Comparison of ENCODE assay signal across 8 cellular contexts in genomic region chr2:218883491-218884490, GRCh38. TPM values are rescaled to one million over a fixed set of nuclear protein-coding genes. Genes with fewer than 3 reads are reported as not detected.
DNase-seq lines count a peak whose midpoint lies in the region; ATAC-seq and TF ChIP-seq lines count a peak whose summit lies in the region.

No MANE protein-coding gene starts in this region.

- H3K23ac ChIP-seq in H9 (ENCODE audit: insufficient read length, low read depth, low read length) (no peak overlapping the region), mesendoderm (ENCODE audit: low read length) (no peak overlapping the region)

- H3K4ac ChIP-seq in H9 (ENCODE audit: low read depth, low read length) (no peak overlapping the region), mesendoderm (ENCODE audit: low read depth, low read length) (no peak overlapping the region)

- H4K20me1 ChIP-seq in H9 (ENCODE audit: control insufficient read depth, insufficient read depth, insufficient read length), result peaks cover 2% of the 10 kb centered on the region
- no peaks in the 10 kb centered on the region for H4K20me1 ChIP-seq in mammary epithelial cell (ENCODE audit: insufficient read depth, low read length)

- H3K56ac ChIP-seq in H9 (ENCODE audit: insufficient read length, low read depth, low read length), result no peak overlapping the region
- H3K56ac ChIP-seq in mesendoderm (ENCODE audit: low read length), result no peak overlapping the region

- H3K27ac Mint-ChIP-seq in H9, result no peak overlapping the region

- TF ChIP-seq CTCF in BE2C (IDR thresholded peaks at IDR 0.05; ENCODE audit: low read depth, low read length) (no peak), H9 (conservative IDR thresholded peaks at IDR 0.05) (no peak), mammary epithelial cell (conservative IDR thresholded peaks at IDR 0.05 in 1 of 2, IDR thresholded peaks at IDR 0.05 in 1 of 2; ENCODE audit: extremely low read depth in 1 of 2, insufficient read depth in 1 of 2, low read depth in 1 of 2, low read length in 2 of 2) (no peak)

- H3K4me1 Mint-ChIP-seq in H9, result peaks cover 10 to 20% of the 10 kb centered on the region in 2 experiments

- H3K4me1 ChIP-seq in BE2C, result peaks cover 26% of the 10 kb centered on the region
- H3K4me1 ChIP-seq in H9 (ENCODE audit: insufficient read depth, low read length), result no peaks in the 10 kb centered on the region
- peaks cover 36% of the 10 kb centered on the region for H3K4me1 ChIP-seq in mammary epithelial cell (ENCODE audit: insufficient read depth, low read length)
- no peaks in the 10 kb centered on the region for H3K4me1 ChIP-seq in mesendoderm (ENCODE audit: control insufficient read depth, low read depth, low read length)

- peak overlapping the region; percentile 25 to 66 for H3K4me3 Mint-ChIP-seq in H9

- BruUV-seq in mammary epithelial cell (replicated peaks; lab: Mats Ljungman, UMichigan), result no TSS peak

- H3K27ac ChIP-seq in H9 (ENCODE audit: insufficient read length, low read depth, low read length), result no peak overlapping the region
- H3K27ac ChIP-seq in mammary epithelial cell (ENCODE audit: insufficient read depth, low read depth, low read length), result no peak overlapping the region
- no peak overlapping the region for H3K27ac ChIP-seq in mesendoderm (ENCODE audit: low read depth, low read length)

- H3K4me2 ChIP-seq in H9 (ENCODE audit: insufficient read depth, insufficient read length, low read length) (peak overlapping the region; percentile 16), mammary epithelial cell (ENCODE audit: insufficient read depth, low read depth, low read length) (peak overlapping the region; percentile 87), mesendoderm (ENCODE audit: low read length) (peak overlapping the region; percentile 22)

- H3K79me2 ChIP-seq in H9 (ENCODE audit: insufficient read depth, low read length), result no peaks in the 10 kb centered on the region
- H3K79me2 ChIP-seq in mammary epithelial cell (ENCODE audit: insufficient read depth, low read length), result no peaks in the 10 kb centered on the region
- H3K79me2 ChIP-seq in mesendoderm (ENCODE audit: control insufficient read depth, insufficient read depth, low read length), result no peaks in the 10 kb centered on the region

- H3K4me3 ChIP-seq in BE2C (ENCODE audit: low read depth, low read length) (peak overlapping the region; percentile 46), mammary epithelial cell (replicated peaks in 1 of 3; ENCODE audit: insufficient read depth in 1 of 3, low read depth in 2 of 3, low read length in 3 of 3) (peak overlapping the region; percentile 18 to 33 (median 31)), mesendoderm (ENCODE audit: low read length) (no peak overlapping the region)

- dilution Hi-C loops in mammary epithelial cell (cut with HindIII; ENCODE audit: low sequenced_read_pairs), result no loop called here

- no peak overlapping the region for H2BK120ac ChIP-seq in H9 (ENCODE audit: low read depth, low read length, poor library complexity, severe bottlenecking)
- no peak overlapping the region for H2BK120ac ChIP-seq in mesendoderm (ENCODE audit: low read depth, low read length)

- H3K27me3 Mint-ChIP-seq in H9 (ENCODE audit: low read depth), result peaks cover 94% of the 10 kb centered on the region

- no peaks in the 10 kb centered on the region for H3K27me3 ChIP-seq in BE2C
- H3K27me3 ChIP-seq in H9 (ENCODE audit: insufficient read depth, low read length), result peaks cover 83% of the 10 kb centered on the region
- H3K27me3 ChIP-seq in mammary epithelial cell (ENCODE audit: insufficient read depth, low read length), result no peaks in the 10 kb centered on the region
- peaks cover 74% of the 10 kb centered on the region for H3K27me3 ChIP-seq in mesendoderm (ENCODE audit: insufficient read depth, low read length, poor library complexity)

- peaks cover 2 to 5% of the 10 kb centered on the region in 2 experiments; a peak in 4 of 5 replicates for H3K9me3 Mint-ChIP-seq in H9

- no peak overlapping the region for H3K9ac ChIP-seq in H9 (ENCODE audit: extremely low read depth, insufficient read length, low read length)
- H3K9ac ChIP-seq in mammary epithelial cell (ENCODE audit: insufficient read depth, low read length), result no peak overlapping the region
- H3K9ac ChIP-seq in mesendoderm (ENCODE audit: low read length), result peak overlapping the region; percentile 5

- in situ Hi-C loops in mammary epithelial cell (cut with MboI; ENCODE audit: low sequenced_read_pairs in 2 of 2), result no loop called here

- H4K5ac ChIP-seq in H9 (ENCODE audit: insufficient read length, low read depth, low read length) (no peak overlapping the region), mesendoderm (ENCODE audit: low read length) (no peak overlapping the region)

- H2BK15ac ChIP-seq in H9 (ENCODE audit: low read depth, low read length), result no peak overlapping the region
- H2BK15ac ChIP-seq in mesendoderm (replicated peaks; ENCODE audit: low read depth), result no peak overlapping the region

- H4K91ac ChIP-seq in H9 (ENCODE audit: insufficient read length, low read depth, low read length), result no peak overlapping the region

- no peak overlapping the region for H2AFZ ChIP-seq in H9 (ENCODE audit: low read length)
- H2AFZ ChIP-seq in mammary epithelial cell (ENCODE audit: low read depth, low read length), result peak overlapping the region; percentile 83

- no peak for ATAC-seq in GM18907 (IDR thresholded peaks at IDR 0.05; ENCODE audit: unreplicated experiment)
- no peak for ATAC-seq in HG02973 (IDR thresholded peaks at IDR 0.05; ENCODE audit: unreplicated experiment)

- H3K36me3 Mint-ChIP-seq in H9 (ENCODE audit: insufficient read depth in 1 of 3, low read depth in 3 of 3), result no peaks in the 10 kb centered on the region; a peak in 1 of 7 replicates

- H3K14ac ChIP-seq in H9 (ENCODE audit: insufficient read depth, low read length), result peak overlapping the region; percentile 5; the same call in 1 of the 2 replicates

- H3K18ac ChIP-seq in H9 (ENCODE audit: insufficient read length, low read depth, low read length), result no peak overlapping the region
- no peak overlapping the region for H3K18ac ChIP-seq in mesendoderm (ENCODE audit: low read length)

- H4K8ac ChIP-seq in H9 (replicated peaks; ENCODE audit: insufficient read length, low read depth, low read length) (no peak overlapping the region), mesendoderm (ENCODE audit: low read depth, low read length) (no peak overlapping the region)

- no peak overlapping the region for H3T11ph ChIP-seq in H9 (ENCODE audit: low read length)

- H3K36me3 ChIP-seq in BE2C (no peaks in the 10 kb centered on the region), mammary epithelial cell (ENCODE audit: insufficient read depth, low read length) (no peaks in the 10 kb centered on the region), mesendoderm (ENCODE audit: control insufficient read depth, insufficient read depth, low read length) (no peaks in the 10 kb centered on the region)

- H2BK5ac ChIP-seq in H9 (ENCODE audit: insufficient read length, low read length), result no peak overlapping the region
- H2BK5ac ChIP-seq in mesendoderm (ENCODE audit: low read length), result no peak overlapping the region

- H2BK20ac ChIP-seq in H9 (ENCODE audit: low read depth, low read length, poor library complexity, severe bottlenecking), result no peak overlapping the region

- WGBS in H9 (ENCODE audit: extremely low coverage, insufficient read length, low lambda C conversion rate), result no CpG with 5 or more reads among the region's 89 CpGs
- 2% methylated on average over 18 of the region's 89 CpGs for WGBS in mammary epithelial cell (ENCODE audit: low coverage, missing lambda C conversion rate)
- no CpG with 5 or more reads among the region's 89 CpGs for WGBS in mesendoderm (ENCODE audit: extremely low coverage, insufficient coverage, low lambda C conversion rate)

- no peaks in the 10 kb centered on the region for H3K23me2 ChIP-seq in H9 (ENCODE audit: insufficient read length, low read depth, low read length, poor library complexity, severe bottlenecking)

- H2AK5ac ChIP-seq in H9 (ENCODE audit: insufficient read length, low read length) (no peak overlapping the region), mesendoderm (ENCODE audit: low read length) (no peak overlapping the region)

- CTCF ChIA-PET in mammary epithelial cell (lab: Charles Lee; ENCODE audit: low non-redundant PET), result interaction anchor here (1.2 kb wide), 1 partner anchor 9 kb away, joined by 6 read pairs; no protein-coding TSS in a partner anchor

- H3K9me3 ChIP-seq in BE2C (no peaks in the 10 kb centered on the region), H9 (ENCODE audit: control insufficient read depth, low read depth, low read length) (no peaks in the 10 kb centered on the region), mammary epithelial cell (replicated peaks; ENCODE audit: insufficient read depth, low read length) (no peaks in the 10 kb centered on the region)

- no peaks in the 10 kb centered on the region for H3K79me1 ChIP-seq in H9 (ENCODE audit: insufficient read depth, low read depth, low read length, poor library complexity, severe bottlenecking)
- H3K79me1 ChIP-seq in mesendoderm (ENCODE audit: low read length), result no peaks in the 10 kb centered on the region

- H2BK12ac ChIP-seq in H9 (ENCODE audit: insufficient read length, low read depth, low read length), result no peak overlapping the region

- DNase-seq in BE2C (peak; percentile 50), H9 (no peak), mammary epithelial cell (peak; percentile 52), mesendoderm (no peak), NCI-H510A treated with DMSO at 0.1 percent for 48 hours (lab: John Stamatoyannopoulos, UW) (no peak), iPS-NIHi7 (ENCODE audit: extremely low spot score) (no peak)

- intact Hi-C loops in mammary epithelial cell (cut with micrococcal nuclease), result loop anchor here (1.0 kb wide), 1 partner anchor 13 kb away; no protein-coding TSS in a partner anchor

RNA-seq across cellular contexts. Expression of gene WNT10A, which starts 3.1 kb away (rescaled TPM):
- 8.7 TPM for polyA plus RNA-seq in BE2C (2012; ENCODE audit: insufficient read depth, insufficient read length, low read depth)
- not detected in 2 replicates for total RNA-seq in H9 (2021)
- under 1 TPM; under 0.01 to 0.45 TPM for total RNA-seq in mammary epithelial cell
- polyA plus RNA-seq in mammary epithelial cell, result 0.85 TPM
- not detected for polyA minus RNA-seq in mammary epithelial cell
- not detected for polyA plus RNA-seq in mesendoderm (2013, experiment 1 of 2)
- polyA plus RNA-seq in mesendoderm (2013, experiment 2 of 2), result not detected

RNA-seq across cellular contexts. Expression of gene WNT6, which starts 24.2 kb away (rescaled TPM):
- polyA plus RNA-seq in BE2C (2012; ENCODE audit: insufficient read depth, insufficient read length, low read depth), result 103 TPM
- not detected in 2 replicates for total RNA-seq in H9 (2021)
- not detected for total RNA-seq in mammary epithelial cell
- polyA plus RNA-seq in mammary epithelial cell, result not detected
- not detected for polyA minus RNA-seq in mammary epithelial cell
- 0.03 TPM for polyA plus RNA-seq in mesendoderm (2013, experiment 1 of 2)
- polyA plus RNA-seq in mesendoderm (2013, experiment 2 of 2), result 0.03 TPM

RNA-seq across cellular contexts. Expression of gene PRKAG3, which starts 52.2 kb away (rescaled TPM):
- polyA plus RNA-seq in BE2C (2012; ENCODE audit: insufficient read depth, insufficient read length, low read depth), result not detected
- not detected in 2 replicates for total RNA-seq in H9 (2021)
- total RNA-seq in mammary epithelial cell, result not detected
- not detected for polyA plus RNA-seq in mammary epithelial cell
- polyA minus RNA-seq in mammary epithelial cell, result not detected
- polyA plus RNA-seq in mesendoderm (2013, experiment 1 of 2), result not detected
- polyA plus RNA-seq in mesendoderm (2013, experiment 2 of 2), result not detected

Comparison
In these comparisons a context has a peak if more than half of its experiments do, and no peak if none do; other contexts are left out.
1. DNase-seq: peak in BE2C (single experiment) and mammary epithelial cell (single experiment); none in H9 (single experiment), mesendoderm (single experiment), NCI-H510A treated with DMSO at 0.1 percent for 48 hours (single experiment) and iPS-NIHi7 (single experiment).
2. H3K4me2 ChIP-seq: peak in every context shown above with its lines; median percentile 87 in mammary epithelial cell; 22 in mesendoderm; 16 in H9.